Comparison of ENCODE assay signal across 19 cellular contexts in the genomic region with DNA sequence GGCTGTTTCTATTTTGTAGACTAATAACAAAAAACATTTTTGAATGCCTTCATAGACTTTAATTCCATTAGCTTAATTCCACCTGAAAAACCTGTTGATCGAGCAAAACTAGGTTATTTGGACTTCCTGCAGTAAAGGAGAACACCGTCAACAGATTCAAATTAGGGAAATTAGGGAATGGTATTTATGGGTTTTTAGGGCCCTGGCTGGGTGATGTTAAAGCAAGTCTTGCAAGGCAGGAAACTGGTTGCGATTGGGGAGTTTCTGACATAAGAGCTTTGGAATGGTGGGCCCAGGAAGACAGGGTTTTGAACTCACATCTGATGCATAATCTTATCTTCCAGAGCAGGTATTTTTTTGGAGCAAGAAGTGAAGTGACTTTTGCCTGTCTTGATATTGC. TPM values are rescaled to one million over a fixed set of nuclear protein-coding genes. Genes with fewer than 3 reads are reported as not detected.
DNase-seq lines count a peak whose midpoint lies in the region; ATAC-seq and TF ChIP-seq lines count a peak whose summit lies in the region.
"Had no signal": no experiment of that assay in that cellular context is flagged by ENCODE, and none has a peak within 500 bp of the region (broad histone marks: within the 10 kb centered on the region; RNA-seq: fewer than 3 reads in every experiment).

No MANE protein-coding gene starts in this region.

- H2AFZ ChIP-seq in PC-9, result no peak overlapping the region

- CTCF ChIA-PET in PC-9 (lab: Charles Lee), result interaction anchor here (0.6 to 0.7 kb wide), 2 partner anchors 507 to 1110 kb away, joined by 3 to 4 read pairs; no protein-coding TSS in a partner anchor

- no peaks in the 10 kb centered on the region for H3K36me3 ChIP-seq in PC-9 (ENCODE audit: low read depth)

- TF ChIP-seq CTCF in PC-9 (conservative IDR thresholded peaks at IDR 0.05) (no peak), type B pancreatic cell (conservative IDR thresholded peaks at IDR 0.05) (no peak)

- H3K4me1 ChIP-seq in PC-9 (replicated peaks; ENCODE audit: insufficient read depth), result peaks cover 62% of the 10 kb centered on the region

- POLR2A ChIA-PET in PC-9 (lab: Charles Lee; ENCODE audit: unreplicated experiment), result interaction anchor here (0.7 kb wide), 1 partner anchor 10 kb away, joined by 5 read pairs; no protein-coding TSS in a partner anchor

- no peaks in the 10 kb centered on the region for H3K9me3 Mint-ChIP-seq in type B pancreatic cell
- H3K9me3 Mint-ChIP-seq in activated CD4-positive, alpha-beta T cell treated with anti-CD3 and anti-CD28 coated beads, Interleukin-2, amount 10 ng/mL, durations not matched to agents 24 days and 14 days, result no peaks in the 10 kb centered on the region
- H3K9me3 Mint-ChIP-seq: CD4-positive, alpha-beta T cell had no signal

- peaks cover 18% of the 10 kb centered on the region for H3K4me1 Mint-ChIP-seq in type B pancreatic cell (ENCODE audit: unreplicated experiment)
- no peaks in the 10 kb centered on the region for H3K4me1 Mint-ChIP-seq in activated CD4-positive, alpha-beta T cell treated with anti-CD3 and anti-CD28 coated beads, Interleukin-2, amount 10 ng/mL, durations not matched to agents 24 days and 14 days

- peaks cover 61% of the 10 kb centered on the region for H3F3A ChIP-seq in PC-9 (ENCODE audit: insufficient read depth, low read depth)

- H3K4me3 Mint-ChIP-seq in type B pancreatic cell, result no peak overlapping the region
- no peak overlapping the region for H3K4me3 Mint-ChIP-seq in activated CD4-positive, alpha-beta T cell treated with anti-CD3 and anti-CD28 coated beads, Interleukin-2, amount 10 ng/mL, durations not matched to agents 24 days and 14 days
- H3K4me3 Mint-ChIP-seq: CD4-positive, alpha-beta T cell had no signal

- DNase-seq in SIG-M5 treated with dmso at 0.1 percent for 504 hours (lab: John Stamatoyannopoulos, UW; ENCODE audit: unreplicated experiment) (peak; percentile 21), SIG-M5 (lab: John Stamatoyannopoulos, UW) (no peak), PC-9 (peak in 1 of 2 experiments; percentile 85), iPS-NIHi7 (ENCODE audit: extremely low spot score) (peak; percentile 9), type B pancreatic cell (ENCODE audit: extremely low spot score, unreplicated experiment) (no peak), GF-D8 (lab: John Stamatoyannopoulos, UW) (no peak)
- no peak for DNase-seq in activated CD4-positive, alpha-beta T cell treated with anti-CD3 and anti-CD28 coated beads, Interleukin-2, amount 10 ng/mL, durations not matched to agents 24 days and 14 days
- DNase-seq: AML-193; CD4-positive, alpha-beta T cell; DMS79 treated with DMSO at 0.1 percent for 48 hours; GOT3; H7 had no signal

- no peaks in the 10 kb centered on the region for H3K9me2 ChIP-seq in PC-9 (ENCODE audit: insufficient read depth)

- no peak for ATAC-seq in HG03045 (IDR thresholded peaks at IDR 0.05; ENCODE audit: unreplicated experiment)
- ATAC-seq: A549, HCT116 had no signal

- intact Hi-C loops in PC-9 (cut with micrococcal nuclease; ENCODE audit: unreplicated experiment), result no loop called here
- intact Hi-C loops in activated CD4-positive, alpha-beta T cell treated with anti-CD3 and anti-CD28 coated beads, Interleukin-2, amount 10 ng/mL, durations not matched to agents 24 days and 14 days (cut with micrococcal nuclease), result no loop called here

- BruUV-seq in PC-9 (replicated peaks; lab: Mats Ljungman, UMichigan), result no TSS peak

- H3K79me2 ChIP-seq in PC-9 (ENCODE audit: low read depth), result no peaks in the 10 kb centered on the region

- H4K20me1 ChIP-seq in PC-9 (ENCODE audit: insufficient read depth), result no peaks in the 10 kb centered on the region

- H3K27ac Mint-ChIP-seq in type B pancreatic cell, result peak overlapping the region; percentile 10
- H3K27ac Mint-ChIP-seq in activated CD4-positive, alpha-beta T cell treated with anti-CD3 and anti-CD28 coated beads, Interleukin-2, amount 10 ng/mL, durations not matched to agents 24 days and 14 days, result no peak overlapping the region
- H3K27ac Mint-ChIP-seq: CD4-positive, alpha-beta T cell had no signal

- H3K27me3 ChIP-seq in PC-9 (ENCODE audit: insufficient read depth, low read depth), result no peaks in the 10 kb centered on the region

- no peaks in the 10 kb centered on the region for H3K36me3 Mint-ChIP-seq in type B pancreatic cell
- no peaks in the 10 kb centered on the region for H3K36me3 Mint-ChIP-seq in activated CD4-positive, alpha-beta T cell treated with anti-CD3 and anti-CD28 coated beads, Interleukin-2, amount 10 ng/mL, durations not matched to agents 24 days and 14 days (ENCODE audit: low read depth)

- no peaks in the 10 kb centered on the region for H3K9me3 ChIP-seq in PC-9 (ENCODE audit: insufficient read depth, low read depth)
- H3K9me3 ChIP-seq: A549 had no signal

- H3K27ac ChIP-seq in PC-9, result peak overlapping the region; percentile 35
- H3K27ac ChIP-seq: 22Rv1, C4-2B had no signal

- H3K27me3 Mint-ChIP-seq in type B pancreatic cell, result no peaks in the 10 kb centered on the region
- peaks cover 3% of the 10 kb centered on the region for H3K27me3 Mint-ChIP-seq in activated CD4-positive, alpha-beta T cell treated with anti-CD3 and anti-CD28 coated beads, Interleukin-2, amount 10 ng/mL, durations not matched to agents 24 days and 14 days
- H3K27me3 Mint-ChIP-seq: CD4-positive, alpha-beta T cell had no signal

- no peak overlapping the region for H3K4me3 ChIP-seq in PC-9
- H3K4me3 ChIP-seq: A549 had no signal

- peak overlapping the region; percentile 25 for H3K4me2 ChIP-seq in PC-9
- H3K4me2 ChIP-seq: A549 had no signal

RNA-seq across cellular contexts. Expression of a gene that starts 40.1 kb away (rescaled TPM):
- total RNA-seq in PC-9 (2021), result 27.8 and 34.8 TPM in 2 replicates
- total RNA-seq in type B pancreatic cell (ENCODE audit: low replicate concordance), result 20.5 and 71.7 TPM in 2 replicates
- not detected in 2 replicates for total RNA-seq in activated CD4-positive, alpha-beta T cell treated with anti-CD3 and anti-CD28 coated beads, Interleukin-2, amount 10 ng/mL, durations not matched to agents 24 days and 14 days
- total RNA-seq: CD4-positive, alpha-beta T cell; HT-29 had no signal

RNA-seq across cellular contexts. Expression of a gene that starts 56.0 kb away (rescaled TPM):
- total RNA-seq in PC-9 (2021) (not detected in 2 replicates), type B pancreatic cell (ENCODE audit: low replicate concordance) (0.63 TPM in 1 of 2 replicates, not detected in the other)
- 1.3 and 1.5 TPM in 2 replicates for total RNA-seq in activated CD4-positive, alpha-beta T cell treated with anti-CD3 and anti-CD28 coated beads, Interleukin-2, amount 10 ng/mL, durations not matched to agents 24 days and 14 days
- total RNA-seq: G401, HT-29 had no signal

Comparison
In these comparisons a context has a peak if more than half of its experiments do, and no peak if none do; other contexts are left out.
1. DNase-seq: peak in SIG-M5 treated with dmso at 0.1 percent for 504 hours (single experiment) and iPS-NIHi7 (single experiment); none in SIG-M5 (single experiment), type B pancreatic cell (single experiment), GF-D8 (single experiment) and activated CD4-positive, alpha-beta T cell treated with anti-CD3 and anti-CD28 coated beads, Interleukin-2, amount 10 ng/mL, durations not matched to agents 24 days and 14 days (single experiment).
2. RNA of a gene that starts 40.1 kb away (total RNA-seq): 27.8 to 34.8 TPM in PC-9 and 20.5 to 71.7 TPM in type B pancreatic cell; not detected in activated CD4-positive, alpha-beta T cell treated with anti-CD3 and anti-CD28 coated beads, Interleukin-2, amount 10 ng/mL, durations not matched to agents 24 days and 14 days; every median in the first group is over 10 times any median in the second.